In the genomic region with DNA sequence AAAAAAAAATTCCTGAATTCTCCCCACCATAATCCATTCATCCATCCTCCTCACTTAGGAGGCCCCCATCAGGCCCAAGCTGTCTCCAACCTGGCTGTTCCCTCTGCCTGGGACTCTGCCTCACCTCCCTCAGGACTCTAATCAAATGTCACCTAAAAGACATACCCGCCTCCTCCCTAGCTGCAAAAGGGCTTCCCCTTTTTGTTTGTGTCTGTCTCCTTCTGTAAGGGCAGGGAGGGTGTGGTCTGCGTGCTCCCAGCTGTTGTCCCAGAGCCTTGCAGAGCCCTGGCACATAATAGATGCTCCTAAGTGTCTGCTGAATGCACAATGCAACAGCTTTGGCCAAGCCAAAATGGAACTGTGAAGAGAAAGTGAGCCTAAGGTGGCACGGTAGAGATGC, we compare ENCODE assay signal across 1 cellular context.
TF ChIP-seq lines count a peak whose summit lies in the region.

No MANE protein-coding gene starts in this region.

TF ChIP-seq in HepG2, 621 proteins besides CTCF, POLR2A, EP300 and RAD21:
- TF ChIP-seq KDM2A (CRISPR knock-in tag; IDR thresholded peaks at IDR 0.05; ENCODE audit: borderline replicate concordance, low read depth) (no peak), HOXA3 (CRISPR knock-in tag; IDR thresholded peaks at IDR 0.05) (no peak), RBM22 (optimal IDR thresholded peaks at IDR 0.05; ENCODE audit: low read length) (peak; percentile 62)
